Comparison of ENCODE assay signal across 16 cellular contexts in the genomic region with DNA sequence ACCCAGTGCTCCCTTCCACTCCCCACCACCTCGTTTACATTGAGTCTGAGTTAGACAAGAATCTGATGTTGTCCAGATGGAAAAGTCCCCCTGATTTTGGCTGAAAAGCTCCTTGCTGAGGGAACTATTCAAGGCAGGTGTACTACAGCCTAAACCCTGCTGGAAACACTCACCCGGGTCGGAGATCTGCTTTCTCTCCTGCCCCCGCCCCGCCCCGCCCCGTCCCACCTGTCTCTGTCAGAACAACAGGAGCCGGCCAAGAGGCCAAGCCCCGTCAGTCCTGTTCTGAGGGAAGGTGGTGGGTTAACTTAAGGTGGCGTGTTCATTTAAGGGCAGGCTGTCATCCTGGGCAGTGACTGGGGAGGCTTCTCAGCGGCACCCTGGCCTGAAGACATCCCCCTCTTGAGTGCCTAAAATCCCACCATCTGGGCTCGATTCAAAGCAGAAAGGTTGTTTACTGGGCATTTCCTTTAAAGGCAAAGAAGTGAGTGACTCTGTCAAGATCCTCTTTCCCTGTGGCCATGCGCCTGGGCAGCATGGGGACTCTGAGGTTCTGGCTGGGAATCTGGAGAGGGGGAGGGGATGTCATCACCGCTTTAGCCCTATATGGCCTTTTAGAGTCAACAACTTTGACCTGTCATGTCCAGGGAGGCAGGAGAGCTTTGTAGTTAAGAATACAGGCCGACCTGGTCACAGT.
DNase-seq lines count a peak whose midpoint lies in the region; ATAC-seq and TF ChIP-seq lines count a peak whose summit lies in the region.
"Had no signal": no experiment of that assay in that cellular context is flagged by ENCODE, and none has a peak within 500 bp of the region (broad histone marks: within the 10 kb centered on the region; RNA-seq: fewer than 3 reads in every experiment).

No MANE protein-coding gene starts in this region.

- peaks cover 5% of the 10 kb centered on the region; the same call in 1 of the 2 replicates for H3K4me1 ChIP-seq in H9 (ENCODE audit: insufficient read depth, low read length)
- peaks cover 19% of the 10 kb centered on the region for H3K4me1 ChIP-seq in rectal smooth muscle tissue (ENCODE audit: control insufficient read depth, insufficient read depth, low read length)

- H2BK20ac ChIP-seq in H9 (ENCODE audit: low read depth, low read length, poor library complexity, severe bottlenecking), result no peak overlapping the region

- H3K9me3 Mint-ChIP-seq in H9, result no peaks in the 10 kb centered on the region; a peak in 1 of 5 replicates

- H3K4me3 Mint-ChIP-seq in H9, result peak overlapping the region in 1 of 2 experiments; percentile 41; a peak in 3 of 5 replicates
- H3K4me3 Mint-ChIP-seq: activated CD8-positive, alpha-beta memory T cell treated with anti-CD3 and anti-CD28 coated beads, Interleukin-2, amount 10 ng/mL, durations not matched to agents 7 days and 5 days had no signal

- intact Hi-C loops in head of caudate nucleus (cut with DNase I), result no loop called here

- no peak overlapping the region for H3K27ac ChIP-seq in H9 (ENCODE audit: insufficient read length, low read depth, low read length)
- peak overlapping the region; percentile 50 for H3K27ac ChIP-seq in rectal smooth muscle tissue (ENCODE audit: low read depth, low read length)

- no peak overlapping the region for H2BK120ac ChIP-seq in H9 (ENCODE audit: low read depth, low read length, poor library complexity, severe bottlenecking)

- H3K23ac ChIP-seq in H9 (ENCODE audit: insufficient read length, low read depth, low read length), result no peak overlapping the region

- no peak for ATAC-seq in omental fat pad (ENCODE audit: low FRiP score)
- ATAC-seq: activated CD8-positive, alpha-beta memory T cell treated with anti-CD3 and anti-CD28 coated beads, Interleukin-2, amount 10 ng/mL, durations not matched to agents 7 days and 5 days had no signal

- H3K9ac ChIP-seq in H9 (ENCODE audit: extremely low read depth, insufficient read length, low read length) (no peak overlapping the region), rectal smooth muscle tissue (ENCODE audit: low read length) (no peak overlapping the region)

- peak; percentile 53 for DNase-seq in H9
- peak; percentile 38 for DNase-seq in NCI-H510A treated with DMSO at 0.1 percent for 48 hours (lab: John Stamatoyannopoulos, UW)
- peak; percentile 85 for DNase-seq in iPS-NIHi11 (ENCODE audit: low spot score)
- DNase-seq in NCI-H345 (lab: John Stamatoyannopoulos, UW), result no peak
- no peak for DNase-seq in omental fat pad (ENCODE audit: low spot score)
- DNase-seq in hypothalamus (lab: John Stamatoyannopoulos, UW), result no peak
- DNase-seq in head of caudate nucleus, result no peak
- DNase-seq: activated CD4-positive, alpha-beta T cell treated with anti-CD3 and anti-CD28 coated beads for 1 hour; activated CD8-positive, alpha-beta memory T cell treated with anti-CD3 and anti-CD28 coated beads, Interleukin-2, amount 10 ng/mL, durations not matched to agents 7 days and 5 days; activated effector memory CD4-positive, alpha-beta T cell treated with Interleukin-2 at 50 U/mL for 16 hours; DMS 273 treated with DMSO at 0.1 percent for 48 hours; gastrocnemius medialis; NCI-H2081; substantia nigra had no signal

- H4K20me1 ChIP-seq in H9 (ENCODE audit: control insufficient read depth, insufficient read depth, insufficient read length), result no peaks in the 10 kb centered on the region

- H3K4me1 Mint-ChIP-seq in H9, result peaks cover 39 to 58% of the 10 kb centered on the region in 2 experiments
- H3K4me1 Mint-ChIP-seq: activated CD8-positive, alpha-beta memory T cell treated with anti-CD3 and anti-CD28 coated beads, Interleukin-2, amount 10 ng/mL, durations not matched to agents 7 days and 5 days had no signal

- no peak overlapping the region for H2AK5ac ChIP-seq in H9 (ENCODE audit: insufficient read length, low read length)

- no peak overlapping the region for H2BK12ac ChIP-seq in H9 (ENCODE audit: insufficient read length, low read depth, low read length)

- H2BK15ac ChIP-seq in H9 (ENCODE audit: low read depth, low read length), result no peak overlapping the region

- H3K36me3 ChIP-seq in rectal smooth muscle tissue (ENCODE audit: control insufficient read depth, insufficient read depth, low read length), result no peaks in the 10 kb centered on the region
- H3K36me3 ChIP-seq: gastrocnemius medialis had no signal

- H3K4ac ChIP-seq in H9 (ENCODE audit: low read depth, low read length), result no peak overlapping the region

- H3K18ac ChIP-seq in H9 (ENCODE audit: insufficient read length, low read depth, low read length), result peak overlapping the region; percentile 34

- H3K79me1 ChIP-seq in H9 (ENCODE audit: insufficient read depth, low read depth, low read length, poor library complexity, severe bottlenecking), result no peaks in the 10 kb centered on the region

- TF ChIP-seq CTCF in H9 (conservative IDR thresholded peaks at IDR 0.05), result no peak
- TF ChIP-seq CTCF in omental fat pad (IDR thresholded peaks at IDR 0.05), result no peak

- no peaks in the 10 kb centered on the region for H3K9me3 ChIP-seq in H9 (ENCODE audit: control insufficient read depth, low read depth, low read length)
- H3K9me3 ChIP-seq: gastrocnemius medialis had no signal

- no peak overlapping the region for H4K91ac ChIP-seq in H9 (ENCODE audit: insufficient read length, low read depth, low read length)

- peaks cover 11% of the 10 kb centered on the region for H3K27me3 Mint-ChIP-seq in H9 (ENCODE audit: low read depth)
- H3K27me3 Mint-ChIP-seq: activated CD8-positive, alpha-beta memory T cell treated with anti-CD3 and anti-CD28 coated beads, Interleukin-2, amount 10 ng/mL, durations not matched to agents 7 days and 5 days had no signal

- no peak overlapping the region for H2AFZ ChIP-seq in H9 (ENCODE audit: low read length)

- peak overlapping the region; percentile 35 for H3K4me2 ChIP-seq in H9 (ENCODE audit: insufficient read depth, insufficient read length, low read length)

- H3K27me3 ChIP-seq in H9 (ENCODE audit: insufficient read depth, low read length) (no peaks in the 10 kb centered on the region), rectal smooth muscle tissue (ENCODE audit: control insufficient read depth, insufficient read depth, low read length) (no peaks in the 10 kb centered on the region)
- H3K27me3 ChIP-seq: gastrocnemius medialis had no signal

- H3K27ac Mint-ChIP-seq in H9, result peak overlapping the region in 2 of 3 experiments; percentile 24 to 65; a peak in 2 of 7 replicates
- H3K27ac Mint-ChIP-seq: activated CD8-positive, alpha-beta memory T cell treated with anti-CD3 and anti-CD28 coated beads, Interleukin-2, amount 10 ng/mL, durations not matched to agents 7 days and 5 days; progenitor cell of endocrine pancreas had no signal

- no CpG with 5 or more reads among the region's 15 CpGs for WGBS in H9 (ENCODE audit: extremely low coverage, insufficient read length, low lambda C conversion rate)

- H3K36me3 Mint-ChIP-seq in H9 (ENCODE audit: insufficient read depth in 1 of 3, low read depth in 3 of 3), result peaks cover 0 to 5% (median 0%) of the 10 kb centered on the region in 3 experiments; a peak in 1 of 7 replicates
- H3K36me3 Mint-ChIP-seq: activated CD8-positive, alpha-beta memory T cell treated with anti-CD3 and anti-CD28 coated beads, Interleukin-2, amount 10 ng/mL, durations not matched to agents 7 days and 5 days had no signal

- H4K5ac ChIP-seq in H9 (ENCODE audit: insufficient read length, low read depth, low read length), result no peak overlapping the region

- no peaks in the 10 kb centered on the region for H3K23me2 ChIP-seq in H9 (ENCODE audit: insufficient read length, low read depth, low read length, poor library complexity, severe bottlenecking)

- peak overlapping the region; percentile 59 for H3K14ac ChIP-seq in H9 (ENCODE audit: insufficient read depth, low read length)

- no peaks in the 10 kb centered on the region for H3K79me2 ChIP-seq in H9 (ENCODE audit: insufficient read depth, low read length)

- H2BK5ac ChIP-seq in H9 (ENCODE audit: insufficient read length, low read length), result no peak overlapping the region

- H3T11ph ChIP-seq in H9 (ENCODE audit: low read length), result no peak overlapping the region

- H4K8ac ChIP-seq in H9 (replicated peaks; ENCODE audit: insufficient read length, low read depth, low read length), result no peak overlapping the region

- no peak overlapping the region for H3K56ac ChIP-seq in H9 (ENCODE audit: insufficient read length, low read depth, low read length)

- peak overlapping the region; percentile 7 for H3K4me3 ChIP-seq in rectal smooth muscle tissue (ENCODE audit: low read length)
- H3K4me3 ChIP-seq: gastrocnemius medialis had no signal

Comparison
In these comparisons a context has a peak if more than half of its experiments do, and no peak if none do; other contexts are left out.
1. DNase-seq: peak in H9 (single experiment), NCI-H510A treated with DMSO at 0.1 percent for 48 hours (single experiment) and iPS-NIHi11 (single experiment); none in NCI-H345 (single experiment), omental fat pad (single experiment), hypothalamus (0 of 51) and head of caudate nucleus (0 of 42).